ENCODE assay signal across 15 cellular contexts in the genomic region with DNA sequence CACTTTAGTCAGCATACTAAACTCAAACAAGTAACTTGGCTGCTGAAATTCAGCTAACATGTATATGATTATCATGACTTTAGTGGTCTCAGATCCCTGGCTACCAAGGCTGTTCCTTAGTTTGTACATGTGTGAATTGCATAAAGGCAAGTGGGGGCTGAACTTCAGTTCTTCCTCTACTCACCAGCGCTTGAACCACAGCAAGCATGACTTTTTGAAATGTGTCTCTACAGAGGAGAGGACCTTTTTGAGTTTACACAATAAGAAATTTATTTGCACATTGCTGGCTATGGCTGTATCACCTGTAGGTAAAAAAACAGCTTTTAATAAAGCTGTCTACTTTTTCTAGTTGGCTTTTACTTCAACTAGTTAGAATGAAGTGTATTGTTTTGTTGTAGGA.
"Had no signal": no experiment of that assay in that cellular context is flagged by ENCODE, and none has a peak within 500 bp of the region (broad histone marks: within the 10 kb centered on the region; RNA-seq: fewer than 3 reads in every experiment).

No MANE protein-coding gene starts in this region.

- H3K9me3 ChIP-seq: colonic mucosa, esophagus squamous epithelium had no signal

- ATAC-seq: activated CD4-positive, alpha-beta T cell treated with anti-CD3 and anti-CD28 coated beads for 36 hours; left ventricle myocardium superior; SK-N-SH treated with all-trans-retinoic acid at 6 μM for 48 hours had no signal

- H3K27me3 ChIP-seq: colonic mucosa, esophagus squamous epithelium had no signal

- H3K4me3 Mint-ChIP-seq: activated CD4-positive, alpha-beta T cell treated with anti-CD3 and anti-CD28 coated beads for 36 hours; activated naive CD4-positive, alpha-beta T cell treated with anti-CD3 and anti-CD28 coated beads for 36 hours; nephron progenitor cell had no signal

- H3K27ac ChIP-seq: colonic mucosa, esophagus squamous epithelium had no signal

- H3K9me3 Mint-ChIP-seq: activated naive CD4-positive, alpha-beta T cell treated with anti-CD3 and anti-CD28 coated beads for 36 hours; activated T-helper 2 cell treated with anti-CD3 and anti-CD28 coated beads, Interferon-gamma antibody, Interleukin-2, Interleukin-4, amounts not matched to agents 10 μg/mL and 5 μg/mL and 100 μg/mL, durations not matched to agents 14 hours and 24 hours and 36 hours; nephron progenitor cell had no signal

- DNase-seq: activated CD4-positive, alpha-beta T cell treated with anti-CD3 and anti-CD28 coated beads for 36 hours; activated naive CD4-positive, alpha-beta T cell treated with anti-CD3 and anti-CD28 coated beads for 36 hours; amniotic stem cell; colonic mucosa; esophagus squamous epithelium; hypothalamus; left ventricle myocardium superior; mesendoderm; nephron progenitor cell; occipital lobe; stimulated activated CD4-positive, alpha-beta T cell treated with anti-CD3 and anti-CD28 coated beads, Interleukin-4, amount 100 ng/mL, for 1 hour; stimulated activated naive CD4-positive, alpha-beta T cell; trophoblast cell had no signal

- H3K27ac Mint-ChIP-seq: activated naive CD4-positive, alpha-beta T cell treated with anti-CD3 and anti-CD28 coated beads for 36 hours; activated T-helper 2 cell treated with anti-CD3 and anti-CD28 coated beads, Interferon-gamma antibody, Interleukin-2, Interleukin-4, amounts not matched to agents 10 μg/mL and 5 μg/mL and 100 μg/mL, durations not matched to agents 14 hours and 24 hours and 36 hours; nephron progenitor cell had no signal

- H3K27me3 Mint-ChIP-seq: activated CD4-positive, alpha-beta T cell treated with anti-CD3 and anti-CD28 coated beads for 36 hours had no signal
